2 cellular contexts compared by ENCODE assay signal in the genomic region with DNA sequence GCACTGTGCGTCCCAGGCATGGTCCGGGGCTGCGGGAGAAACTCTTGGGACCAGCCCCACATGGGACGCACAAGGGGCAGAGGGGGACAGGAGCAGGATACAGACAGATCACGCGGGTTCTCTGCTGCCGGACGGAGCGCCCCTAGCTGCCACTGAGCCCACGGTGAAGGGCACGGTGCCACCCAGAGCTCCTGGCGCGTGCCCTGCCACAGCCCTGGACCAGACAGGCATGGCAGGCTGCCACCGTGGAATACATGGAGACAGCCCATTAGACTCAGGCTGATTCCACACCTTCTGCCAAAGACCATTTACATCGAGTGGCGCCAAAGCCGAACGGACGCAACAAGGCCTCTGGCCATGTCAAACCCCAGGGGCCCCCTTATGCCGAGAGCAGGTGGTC.
TF ChIP-seq lines count a peak whose summit lies in the region.

No MANE protein-coding gene starts in this region.

TF ChIP-seq in H1, 55 proteins besides CTCF, POLR2A, EP300 and RAD21:
- TF ChIP-seq BCL11A (IDR thresholded peaks at IDR 0.05; ENCODE audit: low read depth in 2 of 2, low read length in 2 of 2) (no peak), SAP30 (IDR thresholded peaks at IDR 0.05; ENCODE audit: insufficient read depth, insufficient replicate concordance, low read length) (no peak), SIN3A (conservative IDR thresholded peaks at IDR 0.05 in 1 of 2, IDR thresholded peaks at IDR 0.05 in 1 of 2; ENCODE audit: low read depth in 1 of 2, low read length in 2 of 2) (no peak), POLR2AphosphoS5 (IDR thresholded peaks at IDR 0.05; ENCODE audit: low read depth, low read length) (no peak), CHD2 (IDR thresholded peaks at IDR 0.05; ENCODE audit: low read length) (no peak), ASH2L (IDR thresholded peaks at IDR 0.05; ENCODE audit: low read length) (no peak), BRCA1 (IDR thresholded peaks at IDR 0.05; ENCODE audit: low read depth, low read length) (no peak), TBP (IDR thresholded peaks at IDR 0.05; ENCODE audit: low read depth, low read length) (no peak), CBX8 (IDR thresholded peaks at IDR 0.05; ENCODE audit: borderline replicate concordance, low read depth, low read length) (no peak), RBBP5 (IDR thresholded peaks at IDR 0.05; ENCODE audit: borderline replicate concordance, low read depth, low read length) (no peak), USF2 (IDR thresholded peaks at IDR 0.05; ENCODE audit: low read length) (no peak), GABPA (IDR thresholded peaks at IDR 0.05; ENCODE audit: borderline replicate concordance, insufficient read depth, low read length) (no peak), SRF (IDR thresholded peaks at IDR 0.05; ENCODE audit: low read depth, low read length) (no peak), SP1 (IDR thresholded peaks at IDR 0.05; ENCODE audit: low read depth, low read length) (no peak), SUZ12 (IDR thresholded peaks at IDR 0.05; ENCODE audit: low read length) (no peak), EZH2 (IDR thresholded peaks at IDR 0.05; ENCODE audit: low read depth, low read length, severe bottlenecking) (no peak), NANOG (IDR thresholded peaks at IDR 0.05; ENCODE audit: insufficient read depth, low read depth, low read length, poor library complexity, severe bottlenecking) (no peak), PHF8 (conservative IDR thresholded peaks at IDR 0.05; ENCODE audit: low read depth, low read length) (no peak), BACH1 (IDR thresholded peaks at IDR 0.05; ENCODE audit: low read length) (no peak)

TF ChIP-seq in HEK293T, 16 proteins besides CTCF, POLR2A, EP300 and RAD21:
- TF ChIP-seq NFRKB (IDR thresholded peaks at IDR 0.05) = no peak
- TF ChIP-seq ZNF384 (IDR thresholded peaks at IDR 0.05) = no peak
- TF ChIP-seq CTBP1 (IDR thresholded peaks at IDR 0.05; ENCODE audit: borderline replicate concordance) = no peak
- TF ChIP-seq BHLHE40 (IDR thresholded peaks at IDR 0.05; ENCODE audit: borderline replicate concordance) = no peak
- TF ChIP-seq SUZ12 (IDR thresholded peaks at IDR 0.05) = no peak
- no peak for TF ChIP-seq L3MBTL2 (conservative IDR thresholded peaks at IDR 0.05)
- TF ChIP-seq HDGF (IDR thresholded peaks at IDR 0.05; ENCODE audit: borderline replicate concordance) = no peak
- no peak for TF ChIP-seq SP1 (IDR thresholded peaks at IDR 0.05)
- TF ChIP-seq ELF4 (IDR thresholded peaks at IDR 0.05) = no peak
- no peak for TF ChIP-seq ARNT (IDR thresholded peaks at IDR 0.05)
- no peak for TF ChIP-seq TARDBP (IDR thresholded peaks at IDR 0.05)
- no peak for TF ChIP-seq FOXK2 (IDR thresholded peaks at IDR 0.05)
- no peak for TF ChIP-seq LEF1 (IDR thresholded peaks at IDR 0.05; ENCODE audit: borderline replicate concordance)
